1 cellular context compared by ENCODE assay signal in genomic region chr6:50922579-50923525, GRCh38.
TF ChIP-seq lines count a peak whose summit lies in the region.

No MANE protein-coding gene starts in this region.

TF ChIP-seq in GM23338, 12 proteins besides CTCF, POLR2A, EP300 and RAD21 (continued from another document):
- TF ChIP-seq ZNF462 (CRISPR knock-in tag; IDR thresholded peaks at IDR 0.05) = no peak
- TF ChIP-seq EZH2phosphoT487 (IDR thresholded peaks at IDR 0.05; ENCODE audit: unreplicated experiment) = no peak
- TF ChIP-seq POLR2AphosphoS5 (IDR thresholded peaks at IDR 0.05; ENCODE audit: low read depth) = no peak
- no peak for TF ChIP-seq ZNF114 (CRISPR knock-in tag; IDR thresholded peaks at IDR 0.05)
- no peak for TF ChIP-seq ETS1 (IDR thresholded peaks at IDR 0.05)
- TF ChIP-seq CREB1 (CRISPR knock-in tag; IDR thresholded peaks at IDR 0.05; ENCODE audit: low read depth) = no peak
- TF ChIP-seq JUNB (IDR thresholded peaks at IDR 0.05; ENCODE audit: unreplicated experiment) = no peak
- no peak for TF ChIP-seq ZNF331 (CRISPR knock-in tag; IDR thresholded peaks at IDR 0.05; ENCODE audit: low read depth)
TF ChIP-seq in GM23338: peak in this region for 0.
